Comparison of ENCODE assay signal across 2 cellular contexts in the genomic region with DNA sequence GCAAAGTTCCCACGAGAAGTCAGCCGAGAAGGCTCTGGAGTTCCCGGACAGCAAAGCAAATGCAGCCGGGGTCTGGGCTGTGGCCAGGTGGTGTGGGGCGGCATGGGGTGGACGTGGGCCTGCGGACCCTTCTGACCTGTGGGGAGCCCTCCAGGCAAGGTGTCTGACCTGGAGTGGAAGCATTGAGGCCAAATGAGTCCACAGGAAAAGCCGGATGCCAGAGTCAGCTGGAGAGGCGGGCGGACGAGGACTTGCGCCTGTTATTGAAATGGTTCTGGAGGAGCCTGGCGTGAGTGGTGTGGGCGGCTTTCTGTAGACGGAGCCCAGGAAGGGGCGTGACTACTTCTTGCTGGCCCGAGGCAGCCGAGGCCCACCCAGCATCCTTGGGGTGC.
TF ChIP-seq lines count a peak whose summit lies in the region.

No MANE protein-coding gene starts in this region.

TF ChIP-seq in GM23338, 12 proteins besides CTCF, POLR2A, EP300 and RAD21:
- no peak for TF ChIP-seq EZH2phosphoT487 (IDR thresholded peaks at IDR 0.05; ENCODE audit: unreplicated experiment)
- TF ChIP-seq, protein P1, sequence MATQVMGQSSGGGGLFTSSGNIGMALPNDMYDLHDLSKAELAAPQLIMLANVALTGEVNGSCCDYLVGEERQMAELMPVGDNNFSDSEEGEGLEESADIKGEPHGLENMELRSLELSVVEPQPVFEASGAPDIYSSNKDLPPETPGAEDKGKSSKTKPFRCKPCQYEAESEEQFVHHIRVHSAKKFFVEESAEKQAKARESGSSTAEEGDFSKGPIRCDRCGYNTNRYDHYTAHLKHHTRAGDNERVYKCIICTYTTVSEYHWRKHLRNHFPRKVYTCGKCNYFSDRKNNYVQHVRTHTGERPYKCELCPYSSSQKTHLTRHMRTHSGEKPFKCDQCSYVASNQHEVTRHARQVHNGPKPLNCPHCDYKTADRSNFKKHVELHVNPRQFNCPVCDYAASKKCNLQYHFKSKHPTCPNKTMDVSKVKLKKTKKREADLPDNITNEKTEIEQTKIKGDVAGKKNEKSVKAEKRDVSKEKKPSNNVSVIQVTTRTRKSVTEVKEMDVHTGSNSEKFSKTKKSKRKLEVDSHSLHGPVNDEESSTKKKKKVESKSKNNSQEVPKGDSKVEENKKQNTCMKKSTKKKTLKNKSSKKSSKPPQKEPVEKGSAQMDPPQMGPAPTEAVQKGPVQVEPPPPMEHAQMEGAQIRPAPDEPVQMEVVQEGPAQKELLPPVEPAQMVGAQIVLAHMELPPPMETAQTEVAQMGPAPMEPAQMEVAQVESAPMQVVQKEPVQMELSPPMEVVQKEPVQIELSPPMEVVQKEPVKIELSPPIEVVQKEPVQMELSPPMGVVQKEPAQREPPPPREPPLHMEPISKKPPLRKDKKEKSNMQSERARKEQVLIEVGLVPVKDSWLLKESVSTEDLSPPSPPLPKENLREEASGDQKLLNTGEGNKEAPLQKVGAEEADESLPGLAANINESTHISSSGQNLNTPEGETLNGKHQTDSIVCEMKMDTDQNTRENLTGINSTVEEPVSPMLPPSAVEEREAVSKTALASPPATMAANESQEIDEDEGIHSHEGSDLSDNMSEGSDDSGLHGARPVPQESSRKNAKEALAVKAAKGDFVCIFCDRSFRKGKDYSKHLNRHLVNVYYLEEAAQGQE (IDR thresholded peaks at IDR 0.05; ENCODE audit: unreplicated experiment), result no peak
- TF ChIP-seq POLR2AphosphoS5 (IDR thresholded peaks at IDR 0.05; ENCODE audit: low read depth), result no peak
- no peak for TF ChIP-seq STAT1 (IDR thresholded peaks at IDR 0.05; ENCODE audit: unreplicated experiment)
- no peak for TF ChIP-seq NANOG (IDR thresholded peaks at IDR 0.05; ENCODE audit: borderline replicate concordance)
- TF ChIP-seq JUNB (IDR thresholded peaks at IDR 0.05; ENCODE audit: unreplicated experiment), result no peak
- TF ChIP-seq, protein P2, sequence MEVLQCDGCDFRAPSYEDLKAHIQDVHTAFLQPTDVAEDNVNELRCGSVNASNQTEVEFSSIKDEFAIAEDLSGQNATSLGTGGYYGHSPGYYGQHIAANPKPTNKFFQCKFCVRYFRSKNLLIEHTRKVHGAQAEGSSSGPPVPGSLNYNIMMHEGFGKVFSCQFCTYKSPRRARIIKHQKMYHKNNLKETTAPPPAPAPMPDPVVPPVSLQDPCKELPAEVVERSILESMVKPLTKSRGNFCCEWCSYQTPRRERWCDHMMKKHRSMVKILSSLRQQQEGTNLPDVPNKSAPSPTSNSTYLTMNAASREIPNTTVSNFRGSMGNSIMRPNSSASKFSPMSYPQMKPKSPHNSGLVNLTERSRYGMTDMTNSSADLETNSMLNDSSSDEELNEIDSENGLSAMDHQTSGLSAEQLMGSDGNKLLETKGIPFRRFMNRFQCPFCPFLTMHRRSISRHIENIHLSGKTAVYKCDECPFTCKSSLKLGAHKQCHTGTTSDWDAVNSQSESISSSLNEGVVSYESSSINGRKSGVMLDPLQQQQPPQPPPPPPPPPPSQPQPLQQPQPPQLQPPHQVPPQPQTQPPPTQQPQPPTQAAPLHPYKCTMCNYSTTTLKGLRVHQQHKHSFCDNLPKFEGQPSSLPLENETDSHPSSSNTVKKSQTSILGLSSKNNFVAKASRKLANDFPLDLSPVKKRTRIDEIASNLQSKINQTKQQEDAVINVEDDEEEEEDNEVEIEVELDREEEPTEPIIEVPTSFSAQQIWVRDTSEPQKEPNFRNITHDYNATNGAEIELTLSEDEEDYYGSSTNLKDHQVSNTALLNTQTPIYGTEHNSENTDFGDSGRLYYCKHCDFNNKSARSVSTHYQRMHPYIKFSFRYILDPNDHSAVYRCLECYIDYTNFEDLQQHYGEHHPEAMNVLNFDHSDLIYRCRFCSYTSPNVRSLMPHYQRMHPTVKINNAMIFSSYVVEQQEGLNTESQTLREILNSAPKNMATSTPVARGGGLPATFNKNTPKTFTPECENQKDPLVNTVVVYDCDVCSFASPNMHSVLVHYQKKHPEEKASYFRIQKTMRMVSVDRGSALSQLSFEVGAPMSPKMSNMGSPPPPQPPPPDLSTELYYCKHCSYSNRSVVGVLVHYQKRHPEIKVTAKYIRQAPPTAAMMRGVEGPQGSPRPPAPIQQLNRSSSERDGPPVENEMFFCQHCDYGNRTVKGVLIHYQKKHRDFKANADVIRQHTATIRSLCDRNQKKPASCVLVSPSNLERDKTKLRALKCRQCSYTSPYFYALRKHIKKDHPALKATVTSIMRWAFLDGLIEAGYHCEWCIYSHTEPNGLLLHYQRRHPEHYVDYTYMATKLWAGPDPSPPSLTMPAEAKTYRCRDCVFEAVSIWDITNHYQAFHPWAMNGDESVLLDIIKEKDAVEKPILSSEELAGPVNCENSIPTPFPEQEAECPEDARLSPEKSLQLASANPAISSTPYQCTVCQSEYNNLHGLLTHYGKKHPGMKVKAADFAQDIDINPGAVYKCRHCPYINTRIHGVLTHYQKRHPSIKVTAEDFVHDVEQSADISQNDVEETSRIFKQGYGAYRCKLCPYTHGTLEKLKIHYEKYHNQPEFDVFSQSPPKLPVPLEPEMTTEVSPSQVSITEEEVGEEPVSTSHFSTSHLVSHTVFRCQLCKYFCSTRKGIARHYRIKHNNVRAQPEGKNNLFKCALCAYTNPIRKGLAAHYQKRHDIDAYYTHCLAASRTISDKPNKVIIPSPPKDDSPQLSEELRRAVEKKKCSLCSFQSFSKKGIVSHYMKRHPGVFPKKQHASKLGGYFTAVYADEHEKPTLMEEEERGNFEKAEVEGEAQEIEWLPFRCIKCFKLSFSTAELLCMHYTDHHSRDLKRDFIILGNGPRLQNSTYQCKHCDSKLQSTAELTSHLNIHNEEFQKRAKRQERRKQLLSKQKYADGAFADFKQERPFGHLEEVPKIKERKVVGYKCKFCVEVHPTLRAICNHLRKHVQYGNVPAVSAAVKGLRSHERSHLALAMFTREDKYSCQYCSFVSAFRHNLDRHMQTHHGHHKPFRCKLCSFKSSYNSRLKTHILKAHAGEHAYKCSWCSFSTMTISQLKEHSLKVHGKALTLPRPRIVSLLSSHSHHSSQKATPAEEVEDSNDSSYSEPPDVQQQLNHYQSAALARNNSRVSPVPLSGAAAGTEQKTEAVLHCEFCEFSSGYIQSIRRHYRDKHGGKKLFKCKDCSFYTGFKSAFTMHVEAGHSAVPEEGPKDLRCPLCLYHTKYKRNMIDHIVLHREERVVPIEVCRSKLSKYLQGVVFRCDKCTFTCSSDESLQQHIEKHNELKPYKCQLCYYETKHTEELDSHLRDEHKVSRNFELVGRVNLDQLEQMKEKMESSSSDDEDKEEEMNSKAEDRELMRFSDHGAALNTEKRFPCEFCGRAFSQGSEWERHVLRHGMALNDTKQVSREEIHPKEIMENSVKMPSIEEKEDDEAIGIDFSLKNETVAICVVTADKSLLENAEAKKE (CRISPR knock-in tag; IDR thresholded peaks at IDR 0.05), result no peak

TF ChIP-seq in K562, 482 proteins besides CTCF, POLR2A, EP300 and RAD21:
- TF ChIP-seq ZKSCAN3 (CRISPR knock-in tag; IDR thresholded peaks at IDR 0.05) (no peak), RBBP5 (IDR thresholded peaks at IDR 0.05; ENCODE audit: borderline replicate concordance, insufficient read depth, low read length, poor library complexity, severe bottlenecking) (no peak), RBFOX2 (IDR thresholded peaks at IDR 0.05; ENCODE audit: low read depth, low read length) (peak; percentile 28; the same call in 1 of the 2 replicates), PRMT5 (CRISPR knock-in tag; IDR thresholded peaks at IDR 0.05) (no peak)
- TF ChIP-seq, protein P3, sequence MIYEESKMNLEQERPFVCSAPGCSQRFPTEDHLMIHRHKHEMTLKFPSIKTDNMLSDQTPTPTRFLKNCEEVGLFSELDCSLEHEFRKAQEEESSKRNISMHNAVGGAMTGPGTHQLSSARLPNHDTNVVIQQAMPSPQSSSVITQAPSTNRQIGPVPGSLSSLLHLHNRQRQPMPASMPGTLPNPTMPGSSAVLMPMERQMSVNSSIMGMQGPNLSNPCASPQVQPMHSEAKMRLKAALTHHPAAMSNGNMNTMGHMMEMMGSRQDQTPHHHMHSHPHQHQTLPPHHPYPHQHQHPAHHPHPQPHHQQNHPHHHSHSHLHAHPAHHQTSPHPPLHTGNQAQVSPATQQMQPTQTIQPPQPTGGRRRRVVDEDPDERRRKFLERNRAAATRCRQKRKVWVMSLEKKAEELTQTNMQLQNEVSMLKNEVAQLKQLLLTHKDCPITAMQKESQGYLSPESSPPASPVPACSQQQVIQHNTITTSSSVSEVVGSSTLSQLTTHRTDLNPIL (CRISPR knock-in tag; IDR thresholded peaks at IDR 0.05), result no peak
